8 cellular contexts compared by ENCODE assay signal in the genomic region with DNA sequence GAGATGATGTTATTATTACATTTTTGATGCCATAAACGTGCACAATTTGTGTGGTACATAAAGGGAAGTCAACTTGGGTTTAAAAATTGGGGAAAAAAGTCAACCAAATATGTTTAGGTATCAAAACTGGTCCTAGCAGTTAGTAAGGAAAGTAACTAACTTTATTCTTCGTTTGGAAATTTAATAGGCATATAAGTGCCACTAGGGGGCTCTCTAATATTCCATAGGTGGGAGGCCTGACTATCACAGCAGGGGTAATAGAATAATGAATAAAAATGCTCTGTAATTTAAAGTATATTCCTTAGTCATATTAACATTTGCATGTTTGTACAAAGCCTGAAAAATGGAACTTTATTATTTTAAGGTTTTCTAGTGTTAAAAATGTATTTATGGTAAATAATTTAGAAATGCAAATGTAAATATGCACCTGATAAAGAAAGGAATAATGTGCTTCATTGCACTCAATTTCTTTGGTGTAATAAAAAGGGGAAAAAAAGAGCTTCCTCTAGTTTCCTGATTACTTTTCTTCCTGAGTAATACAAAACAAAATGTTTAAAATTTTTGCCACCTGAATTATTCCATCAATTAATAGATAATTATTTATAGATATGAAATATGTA.
DNase-seq lines count a peak whose midpoint lies in the region; ATAC-seq, FAIRE-seq and TF ChIP-seq lines count a peak whose summit lies in the region.

No MANE protein-coding gene starts in this region.

- H3K9me3 ChIP-seq in astrocyte (ENCODE audit: insufficient read depth, low read depth, low read length), result no peaks in the 10 kb centered on the region
- H3K9me3 ChIP-seq in right lobe of liver, result no peaks in the 10 kb centered on the region

- FAIRE-seq in astrocyte (lab: Jason Lieb, UNC), result no peak

- H3K27ac ChIP-seq in astrocyte (ENCODE audit: low read depth, low read length) (no peak overlapping the region), right lobe of liver (no peak overlapping the region)

- H3K27me3 ChIP-seq in astrocyte (ENCODE audit: insufficient read depth, low read length) (no peaks in the 10 kb centered on the region), right lobe of liver (no peaks in the 10 kb centered on the region)

- H3K27ac Mint-ChIP-seq in astrocyte (ENCODE audit: unreplicated experiment), result no peak overlapping the region

- H4K20me1 ChIP-seq in astrocyte (ENCODE audit: insufficient read depth, low read length), result no peaks in the 10 kb centered on the region

- peaks cover 15% of the 10 kb centered on the region for H3K4me1 Mint-ChIP-seq in astrocyte (ENCODE audit: low read depth, unreplicated experiment)

- H3K36me3 ChIP-seq in astrocyte (ENCODE audit: insufficient read depth, low read length) (no peaks in the 10 kb centered on the region), right lobe of liver (no peaks in the 10 kb centered on the region)

- intact Hi-C loops in right lobe of liver (cut with DNase I), result no loop called here

- H2AFZ ChIP-seq in astrocyte (ENCODE audit: low read depth, low read length), result no peak overlapping the region

- no peak overlapping the region for H3K4me3 ChIP-seq in astrocyte (ENCODE audit: insufficient read depth, low read depth, low read length)
- no peak overlapping the region for H3K4me3 ChIP-seq in right lobe of liver

- no peak for TF ChIP-seq POLR2A in right lobe of liver (IDR thresholded peaks at IDR 0.05)

- peak; percentile 58 for ATAC-seq in GM21825 (IDR thresholded peaks at IDR 0.05; ENCODE audit: unreplicated experiment)
- ATAC-seq in right lobe of liver, result peak; percentile 49 to 64 (median 58)
- ATAC-seq in GM19035 (IDR thresholded peaks at IDR 0.05; ENCODE audit: unreplicated experiment), result no peak

- H3K4me1 ChIP-seq in astrocyte (ENCODE audit: insufficient read depth, low read length) (peaks cover 5% of the 10 kb centered on the region), right lobe of liver (no peaks in the 10 kb centered on the region)

- no peaks in the 10 kb centered on the region for H3K9me3 Mint-ChIP-seq in astrocyte (ENCODE audit: unreplicated experiment)

- 0% methylated on average over 2 of the region's 2 CpGs for WGBS in right lobe of liver (ENCODE audit: insufficient coverage, low coverage, low lambda C conversion rate, missing lambda C conversion rate)

- TF ChIP-seq CTCF in astrocyte (IDR thresholded peaks at IDR 0.05; ENCODE audit: insufficient read depth, low read depth, low read length) (peak; percentile 65), right lobe of liver (IDR thresholded peaks at IDR 0.05) (peak; percentile 51 to 89 (median 80))

- no peaks in the 10 kb centered on the region for H3K36me3 Mint-ChIP-seq in astrocyte (ENCODE audit: low read depth, unreplicated experiment)

- no peak overlapping the region for H3K9ac ChIP-seq in astrocyte (ENCODE audit: low read length)

- no peak overlapping the region for H3K4me3 Mint-ChIP-seq in astrocyte (ENCODE audit: unreplicated experiment)

- peak; percentile 14 for DNase-seq in activated CD4-positive, alpha-beta T cell treated with anti-CD3 and anti-CD28 coated beads for 48 hours
- DNase-seq in activated CD4-positive, alpha-beta T cell treated with anti-CD3 and anti-CD28 coated beads, Interleukin-2, amount 50 U/mL, for 48 hours, result no peak
- peak; percentile 35 to 38 for DNase-seq in NCI-H1930 (lab: John Stamatoyannopoulos, UW)
- DNase-seq in astrocyte (ENCODE audit: low read depth), result no peak
- no peak for DNase-seq in right lobe of liver
- no peak for DNase-seq in activated effector memory CD4-positive, alpha-beta T cell treated with anti-CD3 and anti-CD28 coated beads, Interleukin-2, amount 50 U/mL, for 16 hours

- no peaks in the 10 kb centered on the region for H3K79me2 ChIP-seq in astrocyte (ENCODE audit: insufficient read depth, low read length)

- H3K4me2 ChIP-seq in astrocyte (ENCODE audit: low read length), result no peak overlapping the region

- no peaks in the 10 kb centered on the region for H3K27me3 Mint-ChIP-seq in astrocyte (ENCODE audit: low read depth, unreplicated experiment)

Comparison
In these comparisons a context has a peak if more than half of its experiments do, and no peak if none do; other contexts are left out.
1. DNase-seq: peak in activated CD4-positive, alpha-beta T cell treated with anti-CD3 and anti-CD28 coated beads for 48 hours (single experiment) and NCI-H1930 (2 of 2); none in activated CD4-positive, alpha-beta T cell treated with anti-CD3 and anti-CD28 coated beads, Interleukin-2, amount 50 U/mL, for 48 hours (0 of 2), astrocyte (single experiment), right lobe of liver (0 of 3) and activated effector memory CD4-positive, alpha-beta T cell treated with anti-CD3 and anti-CD28 coated beads, Interleukin-2, amount 50 U/mL, for 16 hours (single experiment).